Comparison of ENCODE assay signal across 8 cellular contexts in genomic region chr1:220776725-220777326, GRCh38. TPM values are rescaled to one million over a fixed set of nuclear protein-coding genes. Genes with fewer than 3 reads are reported as not detected.
A peak's percentile ranks its signal among the peaks of the same experiment; 100 is the strongest.
DNase-seq lines count a peak whose midpoint lies in the region; ATAC-seq, FAIRE-seq and TF ChIP-seq lines count a peak whose summit lies in the region.

No MANE protein-coding gene starts in this region.

- H3K36me3 ChIP-seq in Peyer's patch (peaks cover 0 to 47% (median 0%) of the 10 kb centered on the region in 3 donors), ovary (no peaks in the 10 kb centered on the region), upper lobe of right lung (peaks cover 16% of the 10 kb centered on the region)

- TF ChIP-seq CTCF in Peyer's patch (IDR thresholded peaks at IDR 0.05), result peak in 5 of 6 experiments; percentile 36 to 90 (median 86)
- TF ChIP-seq CTCF in ovary (IDR thresholded peaks at IDR 0.05), result peak; percentile 58 to 84 (median 68)
- TF ChIP-seq CTCF in upper lobe of right lung (IDR thresholded peaks at IDR 0.05), result peak; percentile 94

- peak; percentile 72 for ATAC-seq in GM21717 (IDR thresholded peaks at IDR 0.05; ENCODE audit: unreplicated experiment)
- ATAC-seq in upper lobe of right lung, result peak; percentile 99

- TF ChIP-seq POLR2A in Peyer's patch (IDR thresholded peaks at IDR 0.05), result no peak
- TF ChIP-seq POLR2A in ovary (IDR thresholded peaks at IDR 0.05), result no peak

- H3K27ac ChIP-seq in Peyer's patch, result no peak overlapping the region
- no peak overlapping the region for H3K27ac ChIP-seq in ovary
- H3K27ac ChIP-seq in upper lobe of right lung, result no peak overlapping the region

- TF ChIP-seq EP300 in ovary (IDR thresholded peaks at IDR 0.05), result no peak

- FAIRE-seq in frontal cortex (lab: Jason Lieb, UNC), result no peak

- 30 to 33% (median 32%) methylated on average over 19 of the region's 19 CpGs for WGBS in ovary, 3 donors

- no peaks in the 10 kb centered on the region for H3K27me3 ChIP-seq in Peyer's patch
- H3K27me3 ChIP-seq in ovary, result no peaks in the 10 kb centered on the region
- H3K27me3 ChIP-seq in upper lobe of right lung, result no peaks in the 10 kb centered on the region

- no peaks in the 10 kb centered on the region for H3K4me1 ChIP-seq in Peyer's patch
- no peaks in the 10 kb centered on the region for H3K4me1 ChIP-seq in ovary (ENCODE audit: insufficient read depth)
- H3K4me1 ChIP-seq in upper lobe of right lung, result no peaks in the 10 kb centered on the region

- intact Hi-C loops in ovary (cut with DNase I) (loop anchor here in 3 of 4 donors (2.0 to 10.0 kb wide), 3 partner anchors 80 to 562 kb away; no protein-coding TSS in a partner anchor), upper lobe of right lung (cut with DNase I) (loop anchor here (5.0 kb wide), 1 partner anchor 90 kb away; no protein-coding TSS in a partner anchor)

- H3K4me3 ChIP-seq in Jurkat, Clone E6-1 (ENCODE audit: low read length), result no peak overlapping the region
- H3K4me3 ChIP-seq in Peyer's patch, result no peak overlapping the region
- H3K4me3 ChIP-seq in ovary, result no peak overlapping the region
- no peak overlapping the region for H3K4me3 ChIP-seq in upper lobe of right lung

- no peaks in the 10 kb centered on the region for H3K9me3 ChIP-seq in Peyer's patch
- H3K9me3 ChIP-seq in ovary, result no peaks in the 10 kb centered on the region
- no peaks in the 10 kb centered on the region for H3K9me3 ChIP-seq in upper lobe of right lung

- DNase-seq in ELF-1 (ENCODE audit: low read depth, low spot score) (peak; percentile 91), Peyer's patch (peak; percentile 74 to 90 (median 90)), frontal cortex (ENCODE audit: low spot score in 2 of 2) (peak; percentile 53 to 77), ovary (peak; percentile 76 to 90 (median 88)), upper lobe of right lung (peak; percentile 92)
- DNase-seq in Jurkat, Clone E6-1 (ENCODE audit: low read depth, low spot score), result peak; percentile 14
- peak; percentile 34 for DNase-seq in activated T-helper 9 cell treated with anti-CD3 and anti-CD28 coated beads, Interleukin-2, amount 50 U/mL, for 16 hours (ENCODE audit: low read depth)

RNA-seq across cellular contexts. Expression of gene MTARC1, which starts 9.9 kb away (rescaled TPM):
- polyA plus RNA-seq in Jurkat, Clone E6-1 (2012; ENCODE audit: insufficient read depth, insufficient read length), result not detected
- total RNA-seq in Peyer's patch (1 to 10 TPM; 3.3 to 7.8 (median 5.8) TPM), frontal cortex (19.6 TPM), ovary (1 to 10 TPM; 1.7 to 6.1 (median 4.7) TPM), upper lobe of right lung (25.2 TPM)
- 10 to 100 TPM in 1 of 2 donors, 1 to 10 TPM in 1; 2.8 to 13.2 TPM for polyA plus RNA-seq in ovary

RNA-seq across cellular contexts. Expression of gene MTARC2, which starts 28.7 kb away (rescaled TPM):
- not detected for polyA plus RNA-seq in Jurkat, Clone E6-1 (2012; ENCODE audit: insufficient read depth, insufficient read length)
- total RNA-seq in Peyer's patch, result 10 to 100 TPM; 47.9 to 96.0 (median 91.1) TPM
- 7.3 TPM for total RNA-seq in frontal cortex
- 10 to 100 TPM; 12.8 to 26.9 (median 23.6) TPM for total RNA-seq in ovary
- 10 to 100 TPM; 17.4 to 80.2 TPM for polyA plus RNA-seq in ovary
- total RNA-seq in upper lobe of right lung, result 58.6 TPM

Comparison
In these comparisons a context has a peak if more than half of its experiments do, and no peak if none do; other contexts are left out.
1. DNase-seq: peak in every context shown above with its lines; median percentile 92 in upper lobe of right lung; 91 in ELF-1; 90 in Peyer's patch; 88 in ovary; 65 in frontal cortex; 34 in activated T-helper 9 cell treated with anti-CD3 and anti-CD28 coated beads, Interleukin-2, amount 50 U/mL, for 16 hours; 14 in Jurkat, Clone E6-1.